ENCODE assay signal across 9 cellular contexts in genomic region chr11:121534131-121535093, GRCh38.
A peak's percentile ranks its signal among the peaks of the same experiment; 100 is the strongest.
DNase-seq lines count a peak whose midpoint lies in the region; TF ChIP-seq lines count a peak whose summit lies in the region.
"Had no signal": no experiment of that assay in that cellular context is flagged by ENCODE, and none has a peak within 500 bp of the region (broad histone marks: within the 10 kb centered on the region; RNA-seq: fewer than 3 reads in every experiment).

No MANE protein-coding gene starts in this region.

- H4K5ac ChIP-seq in mesendoderm (ENCODE audit: low read length), result no peak overlapping the region

- H3K56ac ChIP-seq in mesendoderm (ENCODE audit: low read length), result no peak overlapping the region

- no peaks in the 10 kb centered on the region for H3K36me3 ChIP-seq in ascending aorta
- H3K36me3 ChIP-seq in mesendoderm (ENCODE audit: control insufficient read depth, insufficient read depth, low read length), result peaks cover 2% of the 10 kb centered on the region

- H3K23ac ChIP-seq in mesendoderm (ENCODE audit: low read length), result no peak overlapping the region

- H3K27ac ChIP-seq in ascending aorta, result no peak overlapping the region
- no peak overlapping the region for H3K27ac ChIP-seq in mesendoderm (ENCODE audit: low read depth, low read length)

- H2AK5ac ChIP-seq in mesendoderm (ENCODE audit: low read length), result no peak overlapping the region

- no peak overlapping the region for H2BK120ac ChIP-seq in mesendoderm (ENCODE audit: low read depth, low read length)

- H3K27me3 ChIP-seq in ascending aorta (no peaks in the 10 kb centered on the region), mesendoderm (ENCODE audit: insufficient read depth, low read length, poor library complexity) (no peaks in the 10 kb centered on the region)

- H4K8ac ChIP-seq in mesendoderm (ENCODE audit: low read depth, low read length), result no peak overlapping the region

- H3K9me3 ChIP-seq in ascending aorta, result peaks cover 0 to 12% of the 10 kb centered on the region in 2 donors

- no peaks in the 10 kb centered on the region for H3K79me1 ChIP-seq in mesendoderm (ENCODE audit: low read length)

- no peak overlapping the region for H3K9ac ChIP-seq in mesendoderm (ENCODE audit: low read length)

- H3K4ac ChIP-seq in mesendoderm (ENCODE audit: low read depth, low read length), result no peak overlapping the region

- H3K18ac ChIP-seq in mesendoderm (ENCODE audit: low read length), result no peak overlapping the region

- peak; percentile 55 for DNase-seq in AG10803 (ENCODE audit: low read depth)
- no peak for DNase-seq in LNCaP clone FGC (ENCODE audit: low read depth)
- DNase-seq in ascending aorta (ENCODE audit: low spot score in 2 of 2), result no peak
- DNase-seq in iris pigment epithelial cell (ENCODE audit: low read depth), result peak; percentile 17
- DNase-seq in SKM-1 treated with dmso at 0.1 percent for 144 hours (lab: John Stamatoyannopoulos, UW; ENCODE audit: unreplicated experiment), result no peak
- DNase-seq in mesendoderm, result no peak
- DNase-seq in NOMO-1 treated with dmso at 0.1 percent for 144 hours (lab: John Stamatoyannopoulos, UW; ENCODE audit: unreplicated experiment), result no peak
- no peak for DNase-seq in GF-D8 (lab: John Stamatoyannopoulos, UW)
- DNase-seq: dermis blood vessel endothelial cell had no signal

- no peak overlapping the region for H3K4me2 ChIP-seq in mesendoderm (ENCODE audit: low read length)

- no peak overlapping the region for H3K4me3 ChIP-seq in AG10803 (ENCODE audit: low read length)
- H3K4me3 ChIP-seq in LNCaP clone FGC (ENCODE audit: low read depth, low read length), result no peak overlapping the region
- H3K4me3 ChIP-seq in ascending aorta, result no peak overlapping the region
- H3K4me3 ChIP-seq in mesendoderm (ENCODE audit: low read length), result no peak overlapping the region

- no peak overlapping the region for H2BK5ac ChIP-seq in mesendoderm (ENCODE audit: low read length)

- no peak overlapping the region for H2BK15ac ChIP-seq in mesendoderm (replicated peaks; ENCODE audit: low read depth)

- peak; percentile 76 for TF ChIP-seq CTCF in AG10803 (conservative IDR thresholded peaks at IDR 0.05; ENCODE audit: low read length)
- TF ChIP-seq CTCF in LNCaP clone FGC (IDR thresholded peaks at IDR 0.05; ENCODE audit: control insufficient read depth, extremely low read depth, insufficient read depth), result peak; percentile 71
- peak; percentile 45 to 73 (median 64) for TF ChIP-seq CTCF in ascending aorta (IDR thresholded peaks at IDR 0.05)

- H3K79me2 ChIP-seq in mesendoderm (ENCODE audit: control insufficient read depth, insufficient read depth, low read length), result no peaks in the 10 kb centered on the region

- H3K4me1 ChIP-seq in ascending aorta (no peaks in the 10 kb centered on the region), mesendoderm (ENCODE audit: control insufficient read depth, low read depth, low read length) (no peaks in the 10 kb centered on the region)

- no CpG with 5 or more reads among the region's 12 CpGs for WGBS in mesendoderm (ENCODE audit: extremely low coverage, insufficient coverage, low lambda C conversion rate)

- intact Hi-C loops in ascending aorta (cut with DNase I), result loop anchor here (1.0 to 5.0 kb wide), 4 partner anchors 56 to 213 kb away; partner anchors contain the start of genes SORL1 and SORL1-AS1

Comparison
In these comparisons a context has a peak if more than half of its experiments do, and no peak if none do; other contexts are left out.
1. DNase-seq: peak in AG10803 (single experiment) and iris pigment epithelial cell (single experiment); none in LNCaP clone FGC (single experiment), ascending aorta (0 of 2), SKM-1 treated with dmso at 0.1 percent for 144 hours (single experiment), mesendoderm (single experiment), NOMO-1 treated with dmso at 0.1 percent for 144 hours (single experiment) and GF-D8 (single experiment).
2. Peak in every context shown above with its lines, with median percentiles within 50 percentile points of each other: CTCF ChIP-seq.